Comparison of ENCODE assay signal across 29 cellular contexts in the genomic region with DNA sequence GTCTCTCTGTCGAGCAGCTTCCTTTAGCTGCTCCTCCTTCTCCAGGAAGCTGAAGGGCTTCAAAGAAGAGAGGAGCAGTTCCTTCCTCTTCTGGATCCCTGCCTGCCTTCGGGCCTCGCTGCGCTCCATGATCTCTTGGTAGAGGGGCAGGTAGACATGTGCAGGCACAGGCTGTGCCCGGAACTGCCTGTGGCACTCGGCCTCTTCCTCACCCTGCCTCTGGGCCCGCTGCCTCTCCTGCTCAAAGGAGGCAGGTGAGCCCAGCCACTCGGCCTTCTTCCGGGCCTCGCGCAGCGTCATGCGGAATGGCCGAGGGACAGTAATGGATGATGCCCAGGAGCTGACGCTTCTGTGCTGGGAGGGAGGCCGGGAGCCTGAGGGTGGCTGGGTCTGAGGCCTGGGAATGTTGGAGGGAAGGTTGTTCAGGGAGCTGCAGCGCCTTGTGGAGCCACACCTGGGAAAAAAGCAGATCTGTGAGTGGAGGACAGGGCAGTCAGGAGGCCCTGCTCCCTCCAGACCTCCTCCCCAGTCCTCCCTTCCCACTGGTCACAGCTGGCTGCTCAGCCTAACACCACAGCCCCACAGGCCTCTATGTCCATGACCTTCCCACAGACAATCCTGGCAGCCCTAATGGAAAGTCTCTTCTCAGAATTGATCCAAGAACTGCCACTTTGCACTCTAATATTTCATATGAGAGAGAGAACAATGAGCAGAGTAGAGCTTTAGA. TPM values are rescaled to one million over a fixed set of nuclear protein-coding genes. Genes with fewer than 3 reads are reported as not detected.
A peak's percentile ranks its signal among the peaks of the same experiment; 100 is the strongest.
DNase-seq lines count a peak whose midpoint lies in the region; ATAC-seq and TF ChIP-seq lines count a peak whose summit lies in the region.
"Had no signal": no experiment of that assay in that cellular context is flagged by ENCODE, and none has a peak within 500 bp of the region (broad histone marks: within the 10 kb centered on the region; RNA-seq: fewer than 3 reads in every experiment).

No MANE protein-coding gene starts in this region.

- H3K27me3 ChIP-seq in body of pancreas = no peaks in the 10 kb centered on the region
- H3K27me3 ChIP-seq: ovary, SJCRH30 had no signal

- no peak for TF ChIP-seq POLR2A in body of pancreas (IDR thresholded peaks at IDR 0.05)

- peak overlapping the region in 2 of 4 donors; percentile 46 to 70 for H3K27ac ChIP-seq in body of pancreas
- H3K27ac ChIP-seq: GM23248, ovary, SJCRH30, WERI-Rb-1 had no signal

- peak; percentile 34 for ATAC-seq in body of pancreas
- peak; percentile 62 for ATAC-seq in mucosa of descending colon
- no peak for ATAC-seq in stimulated activated effector memory CD8-positive, alpha-beta T cell treated with anti-CD3 and anti-CD28 coated beads, Interleukin-12 subunit alpha, Interleukin-12 subunit beta, amount 100 ng/mL, for 72 hours
- ATAC-seq: activated CD8-positive, alpha-beta T cell treated with anti-CD3 and anti-CD28 coated beads, Interleukin-2, amount 10 ng/mL, durations not matched to agents 7 days and 5 days; effector memory CD8-positive, alpha-beta T cell had no signal

- TF ChIP-seq CTCF in body of pancreas (IDR thresholded peaks at IDR 0.05) (no peak), mucosa of descending colon (IDR thresholded peaks at IDR 0.05) (no peak)

- peaks cover 22% of the 10 kb centered on the region for H3K4me1 ChIP-seq in body of pancreas
- peaks cover 21% of the 10 kb centered on the region for H3K4me1 ChIP-seq in mucosa of descending colon (ENCODE audit: low read depth)
- H3K4me1 ChIP-seq: SJCRH30 had no signal

- H3K9me3 ChIP-seq in body of pancreas (no peaks in the 10 kb centered on the region), mucosa of descending colon (no peaks in the 10 kb centered on the region)
- H3K9me3 ChIP-seq: ovary, SJCRH30 had no signal

- H3K36me3 ChIP-seq in body of pancreas (replicated peaks in 1 of 2; ENCODE audit: insufficient read depth in 1 of 2, low read depth in 2 of 2) (no peaks in the 10 kb centered on the region), mucosa of descending colon (ENCODE audit: low read depth) (no peaks in the 10 kb centered on the region)
- H3K36me3 ChIP-seq: ovary, SJCRH30 had no signal

- H3K27ac Mint-ChIP-seq in stimulated activated effector memory CD8-positive, alpha-beta T cell treated with anti-CD3 and anti-CD28 coated beads, Interleukin-12 subunit alpha, Interleukin-12 subunit beta, amount 100 ng/mL, for 72 hours = peak overlapping the region; percentile 18
- H3K27ac Mint-ChIP-seq: activated naive CD4-positive, alpha-beta T cell treated with anti-CD3 and anti-CD28 coated beads, Interleukin-2, amount 50 U/mL, for 24 hours; activated T-helper 2 cell treated with anti-CD3 and anti-CD28 coated beads, Interferon-gamma antibody, Interleukin-2, Interleukin-4, amounts not matched to agents 10 μg/mL and 5 μg/mL and 100 μg/mL, durations not matched to agents 14 hours and 24 hours and 36 hours; effector memory CD8-positive, alpha-beta T cell; nephron had no signal

- H3K4me1 Mint-ChIP-seq in stimulated activated effector memory CD8-positive, alpha-beta T cell treated with anti-CD3 and anti-CD28 coated beads, Interleukin-12 subunit alpha, Interleukin-12 subunit beta, amount 100 ng/mL, for 72 hours = peaks cover under 1% of the 10 kb centered on the region
- H3K4me1 Mint-ChIP-seq: activated naive CD4-positive, alpha-beta T cell treated with anti-CD3 and anti-CD28 coated beads, Interleukin-2, amount 50 U/mL, for 24 hours; nephron had no signal

- peak; percentile 13 for DNase-seq in HuH-7 (ENCODE audit: low spot score)
- DNase-seq in body of pancreas = peak; percentile 26 to 47 (median 36)
- DNase-seq in mucosa of descending colon = peak in 2 of 3 donors; percentile 37 to 63
- no peak for DNase-seq in stimulated activated effector memory CD8-positive, alpha-beta T cell treated with anti-CD3 and anti-CD28 coated beads, Interleukin-12 subunit alpha, Interleukin-12 subunit beta, amount 100 ng/mL, for 72 hours (ENCODE audit: low spot score in 2 of 2)
- DNase-seq in DMS153 (lab: John Stamatoyannopoulos, UW) = no peak
- no peak for DNase-seq in COLO668 (lab: John Stamatoyannopoulos, UW; ENCODE audit: unreplicated experiment)
- DNase-seq in EL = no peak
- DNase-seq in central memory CD4-positive, alpha-beta T cell = no peak
- DNase-seq: activated CD4-positive, alpha-beta T cell treated with anti-CD3 and anti-CD28 coated beads for 4 hours; activated CD8-positive, alpha-beta T cell treated with anti-CD3 and anti-CD28 coated beads, Interleukin-2, amount 10 ng/mL, durations not matched to agents 7 days and 5 days; anterior cingulate cortex; C1 segment of cervical spinal cord; Calu3; DND-41; effector memory CD8-positive, alpha-beta T cell; glutamatergic neuron; GM23248; NCI-H1105; NCI-H1930; NCI-H2171 treated with DMSO at 0.1 percent for 48 hours; NCI-H510A; ovary; SJCRH30; SW 1271; trophoblast cell; WERI-Rb-1 had no signal

- H3K9me3 Mint-ChIP-seq in stimulated activated effector memory CD8-positive, alpha-beta T cell treated with anti-CD3 and anti-CD28 coated beads, Interleukin-12 subunit alpha, Interleukin-12 subunit beta, amount 100 ng/mL, for 72 hours = no peaks in the 10 kb centered on the region
- H3K9me3 Mint-ChIP-seq: activated naive CD4-positive, alpha-beta T cell treated with anti-CD3 and anti-CD28 coated beads, Interleukin-2, amount 50 U/mL, for 24 hours; activated T-helper 2 cell treated with anti-CD3 and anti-CD28 coated beads, Interferon-gamma antibody, Interleukin-2, Interleukin-4, amounts not matched to agents 10 μg/mL and 5 μg/mL and 100 μg/mL, durations not matched to agents 14 hours and 24 hours and 36 hours; effector memory CD8-positive, alpha-beta T cell; nephron had no signal

- H3K4me3 Mint-ChIP-seq in stimulated activated effector memory CD8-positive, alpha-beta T cell treated with anti-CD3 and anti-CD28 coated beads, Interleukin-12 subunit alpha, Interleukin-12 subunit beta, amount 100 ng/mL, for 72 hours = no peak overlapping the region
- H3K4me3 Mint-ChIP-seq: activated CD8-positive, alpha-beta T cell treated with anti-CD3 and anti-CD28 coated beads, Interleukin-2, amount 10 ng/mL, durations not matched to agents 7 days and 5 days; activated naive CD4-positive, alpha-beta T cell treated with anti-CD3 and anti-CD28 coated beads, Interleukin-2, amount 50 U/mL, for 24 hours; effector memory CD8-positive, alpha-beta T cell; nephron had no signal

- no peak overlapping the region for H3K4me3 ChIP-seq in body of pancreas
- no peak overlapping the region for H3K4me3 ChIP-seq in mucosa of descending colon
- H3K4me3 ChIP-seq: GM23248, ovary, SJCRH30 had no signal

- peaks cover 13% of the 10 kb centered on the region for H3K36me3 Mint-ChIP-seq in stimulated activated effector memory CD8-positive, alpha-beta T cell treated with anti-CD3 and anti-CD28 coated beads, Interleukin-12 subunit alpha, Interleukin-12 subunit beta, amount 100 ng/mL, for 72 hours

- intact Hi-C loops in body of pancreas (cut with DNase I) (no loop called here), mucosa of descending colon (cut with DNase I, micrococcal nuclease) (no loop called here)

- 64 to 68% methylated on average over 16 to 17 of the region's 17 CpGs for WGBS in body of pancreas, 2 donors

RNA-seq across cellular contexts. Expression of gene FAM161B, which starts 5.3 kb away (rescaled TPM):
- total RNA-seq in body of pancreas (1 to 10 TPM; 1.0 to 1.6 TPM), mucosa of descending colon (1 to 10 TPM; 4.0 to 6.8 (median 6.2) TPM)

RNA-seq across cellular contexts. Expression of gene COQ6, which starts 5.5 kb away (rescaled TPM):
- total RNA-seq in body of pancreas (10 to 100 TPM in 1 of 2 donors, 1 to 10 TPM in 1; 9.6 to 29.3 TPM), mucosa of descending colon (10 to 100 TPM; 18.9 to 20.6 (median 20.5) TPM)

RNA-seq across cellular contexts. Expression of gene ZNF410, which starts 57.9 kb away (rescaled TPM):
- total RNA-seq in body of pancreas (10 to 100 TPM; 18.8 to 25.9 TPM), mucosa of descending colon (10 to 100 TPM; 38.3 to 47.2 (median 45.1) TPM)

Comparison
In these comparisons a context has a peak if more than half of its experiments do, and no peak if none do; other contexts are left out.
1. DNase-seq: peak in HuH-7 (single experiment), body of pancreas (4 of 4) and mucosa of descending colon (2 of 3); none in stimulated activated effector memory CD8-positive, alpha-beta T cell treated with anti-CD3 and anti-CD28 coated beads, Interleukin-12 subunit alpha, Interleukin-12 subunit beta, amount 100 ng/mL, for 72 hours (0 of 2), DMS153 (single experiment), COLO668 (single experiment), EL (single experiment) and central memory CD4-positive, alpha-beta T cell (single experiment).